In the genomic region with DNA sequence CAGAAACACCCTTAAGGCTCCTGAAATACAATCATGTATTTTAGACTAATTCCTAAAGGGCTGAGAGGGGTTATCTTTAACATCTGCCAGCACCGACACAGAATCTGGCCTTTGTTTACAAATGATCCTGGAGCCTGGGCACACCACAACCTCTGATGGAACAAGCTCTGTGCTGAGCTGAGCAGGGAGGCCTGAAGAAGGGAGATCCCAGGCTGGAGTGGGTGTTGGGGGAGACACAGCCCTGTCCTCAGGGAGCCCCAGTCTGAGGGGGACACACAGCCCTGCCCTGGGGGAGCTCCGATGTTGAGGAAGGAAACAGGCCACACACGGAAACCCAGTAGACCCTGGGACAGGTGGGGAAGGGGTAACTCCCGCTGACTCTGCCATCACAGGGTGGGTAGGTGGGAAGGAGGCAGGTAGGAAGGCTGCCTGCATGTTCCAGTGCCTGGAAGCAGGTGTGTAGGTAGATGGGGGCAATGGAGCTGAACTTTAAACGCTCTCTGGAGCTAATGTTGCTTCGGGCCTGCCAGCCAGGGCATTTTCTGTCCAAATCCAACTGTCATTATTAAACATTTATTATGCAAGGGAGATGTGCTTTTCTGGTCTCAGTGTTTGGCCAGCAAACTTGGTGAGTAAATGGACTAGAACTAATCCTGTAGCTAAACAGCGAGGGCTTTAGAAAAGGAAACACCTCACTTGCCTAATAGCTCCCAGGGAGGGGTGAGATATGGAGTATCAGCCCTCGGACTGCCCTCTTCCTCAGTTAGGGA, we compare ENCODE assay signal across 16 cellular contexts.
DNase-seq lines count a peak whose midpoint lies in the region; ATAC-seq and TF ChIP-seq lines count a peak whose summit lies in the region.
"Had no signal": no experiment of that assay in that cellular context is flagged by ENCODE, and none has a peak within 500 bp of the region (broad histone marks: within the 10 kb centered on the region; RNA-seq: fewer than 3 reads in every experiment).

No MANE protein-coding gene starts in this region.

- H3K27me3 ChIP-seq in hepatocyte (no peaks in the 10 kb centered on the region), gastrocnemius medialis (no peaks in the 10 kb centered on the region)
- H3K27me3 ChIP-seq: adrenal gland, BE2C had no signal

- no peak for TF ChIP-seq POLR2A in gastrocnemius medialis (IDR thresholded peaks at IDR 0.05)

- DNase-seq in GM03348 (ENCODE audit: low spot score) (peak; percentile 32), NCI-H82 (lab: John Stamatoyannopoulos, UW) (peak; percentile 59), hepatocyte (ENCODE audit: low spot score) (no peak), gastrocnemius medialis (peak in 1 of 2 donors; percentile 46), cerebellar nuclear complex (lab: John Stamatoyannopoulos, UW) (no peak), NCI-H1930 (lab: John Stamatoyannopoulos, UW) (no peak)
- DNase-seq: activated CD4-positive, CD25-positive, alpha-beta regulatory T cell treated with anti-CD3 and anti-CD28 coated beads, Interleukin-2, amount 50 U/mL, for 72 hours; adrenal gland; BE2C; Karpas-422; NCI-H2107; OCI-M1; stimulated activated CD4-positive, alpha-beta T cell treated with anti-CD3 and anti-CD28 coated beads, Interleukin-4, amount 100 ng/mL, for 4 hours; stimulated activated naive CD4-positive, alpha-beta T cell treated with Interleukin-2 at 50 U/mL for 16 hours had no signal

- H3K27ac ChIP-seq in hepatocyte (peak overlapping the region; percentile 53), gastrocnemius medialis (peak overlapping the region in 1 of 4 donors; percentile 42)
- H3K27ac ChIP-seq: adrenal gland had no signal

- H3K4me3 ChIP-seq in hepatocyte: no peak overlapping the region
- H3K4me3 ChIP-seq in gastrocnemius medialis: no peak overlapping the region
- H3K4me3 ChIP-seq: adrenal gland had no signal

- in situ Hi-C loops in gastrocnemius medialis (cut with MboI; ENCODE audit: low sequenced_read_pairs in 4 of 4): no loop called here

- no peaks in the 10 kb centered on the region for H3K79me2 ChIP-seq in hepatocyte

- intact Hi-C loops in gastrocnemius medialis (cut with DNase I; ENCODE audit: low total_unique reads): no loop called here

- H3K4me1 ChIP-seq in hepatocyte (ENCODE audit: insufficient read depth): peaks cover 16% of the 10 kb centered on the region
- H3K4me1 ChIP-seq in gastrocnemius medialis: peaks cover 0 to 9% of the 10 kb centered on the region in 2 donors
- H3K4me1 ChIP-seq: adrenal gland had no signal

- H3K9me2 ChIP-seq in hepatocyte (replicated peaks; ENCODE audit: insufficient read depth): no peaks in the 10 kb centered on the region

- ATAC-seq in gastrocnemius medialis: peak; percentile 74 to 79
- ATAC-seq in HG03045 (IDR thresholded peaks at IDR 0.05; ENCODE audit: unreplicated experiment): no peak
- ATAC-seq in GM21786 (IDR thresholded peaks at IDR 0.05; ENCODE audit: unreplicated experiment): no peak

- H3K36me3 ChIP-seq in hepatocyte (replicated peaks; ENCODE audit: insufficient read depth, low read depth) (no peaks in the 10 kb centered on the region), gastrocnemius medialis (no peaks in the 10 kb centered on the region)
- H3K36me3 ChIP-seq: adrenal gland, BE2C had no signal

- no peak overlapping the region for H3K4me2 ChIP-seq in hepatocyte

- TF ChIP-seq CTCF in hepatocyte (IDR thresholded peaks at IDR 0.05; ENCODE audit: poor library complexity) (no peak), gastrocnemius medialis (IDR thresholded peaks at IDR 0.05 in 4 of 5, conservative IDR thresholded peaks at IDR 0.05 in 1 of 5) (no peak)

- H4K20me1 ChIP-seq in hepatocyte (ENCODE audit: insufficient read depth, poor library complexity, severe bottlenecking): no peaks in the 10 kb centered on the region

- 56% methylated on average over 8 of the region's 8 CpGs for whole genome bisulfite sequencing in hepatocyte (ENCODE audit: low lambda C conversion rate, missing lambda C conversion rate)

- H3K9me3 ChIP-seq in hepatocyte (ENCODE audit: low read depth): no peaks in the 10 kb centered on the region
- no peaks in the 10 kb centered on the region for H3K9me3 ChIP-seq in gastrocnemius medialis
- H3K9me3 ChIP-seq: adrenal gland, BE2C had no signal

- H2AFZ ChIP-seq in hepatocyte: no peak overlapping the region

Comparison
In these comparisons a context has a peak if more than half of its experiments do, and no peak if none do; other contexts are left out.
1. DNase-seq: peak in GM03348 (single experiment) and NCI-H82 (single experiment); none in hepatocyte (single experiment), cerebellar nuclear complex (0 of 2) and NCI-H1930 (0 of 2).
2. ATAC-seq: peak in gastrocnemius medialis (2 of 2); none in HG03045 (single experiment) and GM21786 (single experiment).